In the genomic region with DNA sequence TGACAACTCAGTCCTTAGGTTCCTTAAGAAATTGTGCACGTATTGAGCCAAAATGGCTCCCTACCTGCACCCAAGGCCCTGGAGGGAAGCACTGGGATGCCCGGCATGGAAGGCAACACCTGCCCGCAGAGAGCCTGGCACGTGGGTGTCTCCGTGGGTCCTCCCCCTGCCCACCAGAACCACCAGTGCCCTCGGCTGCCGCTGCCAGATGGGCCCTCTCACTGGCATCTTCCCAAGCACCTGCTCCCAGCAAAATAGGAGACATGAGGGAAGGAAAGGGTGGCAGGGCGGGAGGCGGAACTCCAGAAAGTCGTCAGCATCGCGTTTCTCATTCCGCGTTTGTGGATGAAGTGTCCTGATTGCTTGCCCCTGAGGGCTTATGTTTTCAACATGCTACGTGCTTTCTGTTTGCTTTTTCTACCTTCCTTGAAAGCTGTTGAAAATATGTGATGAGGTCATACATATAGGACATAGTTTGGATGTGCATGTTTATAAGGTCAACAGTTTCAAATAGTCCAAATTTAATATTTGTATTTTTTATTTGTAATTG, we compare ENCODE assay signal across 24 cellular contexts. TPM values are rescaled to one million over a fixed set of nuclear protein-coding genes. Genes with fewer than 3 reads are reported as not detected.
"Had no signal": no experiment of that assay in that cellular context is flagged by ENCODE, and none has a peak within 500 bp of the region (broad histone marks: within the 10 kb centered on the region; RNA-seq: fewer than 3 reads in every experiment).

No MANE protein-coding gene starts in this region.

- H3K27ac ChIP-seq: dorsolateral prefrontal cortex, heart right ventricle, left lung, lower lobe of right lung, neural progenitor cell, ovary, right atrium auricular region, stomach, thoracic aorta, transverse colon had no signal

- H3K4me1 Mint-ChIP-seq: neural progenitor cell had no signal

- H3K27ac Mint-ChIP-seq: natural killer cell treated with Interleukin-12 subunit alpha and Interleukin-12 subunit beta and Interleukin-15 and Interleukin-18, amount 100 ng/mL, for 72 hours; neural progenitor cell had no signal

- H3K36me3 Mint-ChIP-seq: neural progenitor cell had no signal

- H3K4me3 ChIP-seq: dorsolateral prefrontal cortex, heart right ventricle, left lung, lower lobe of right lung, neural progenitor cell, ovary, right atrium auricular region, stomach, thoracic aorta, transverse colon had no signal

- H2AFZ ChIP-seq: neural progenitor cell had no signal

- H3K4me2 ChIP-seq: neural progenitor cell had no signal

- H3K4me3 Mint-ChIP-seq: natural killer cell treated with Interleukin-12 subunit alpha and Interleukin-12 subunit beta and Interleukin-15 and Interleukin-18, amount 100 ng/mL, for 72 hours; neural progenitor cell had no signal

- H3K4me1 ChIP-seq: heart right ventricle, left lung, lower lobe of right lung, neural progenitor cell, right atrium auricular region, stomach, transverse colon had no signal

- ATAC-seq: esophagus mucosa; heart right ventricle; left lung; lower lobe of right lung; natural killer cell treated with Interleukin-12 subunit alpha and Interleukin-12 subunit beta and Interleukin-15 and Interleukin-18, amount 100 ng/mL, for 72 hours had no signal

- DNase-seq: cortex of kidney; dorsolateral prefrontal cortex; effector CD8-positive, alpha-beta T cell; heart right ventricle; hypothalamus; lower lobe of right lung; mesenchymal stem cell; midbrain; nucleus accumbens; ovary; small intestine; stimulated activated CD4-positive, alpha-beta T cell treated with anti-CD3 and anti-CD28 coated beads, Interleukin-12 subunit alpha, Interleukin-12 subunit beta, amount 100 ng/mL, for 4 hours; stimulated activated naive CD4-positive, alpha-beta T cell; stomach; substantia nigra; transverse colon had no signal

- H3K27me3 ChIP-seq: neural progenitor cell, ovary, right atrium auricular region had no signal

- H3K9me3 ChIP-seq: ovary had no signal

- H3K9ac ChIP-seq: neural progenitor cell had no signal

- H3K36me3 ChIP-seq: heart right ventricle, left lung, lower lobe of right lung, neural progenitor cell, ovary, right atrium auricular region, stomach, thoracic aorta, transverse colon had no signal

RNA-seq across cellular contexts. Expression of a gene that starts 8.8 kb away (rescaled TPM):
- total RNA-seq: fibroblast of lung had no signal
- polyA plus RNA-seq: keratinocyte had no signal
